8 cellular contexts compared by ENCODE assay signal in genomic region chr14:73754911-73755360, GRCh38. TPM values are rescaled to one million over a fixed set of nuclear protein-coding genes. Genes with fewer than 3 reads are reported as not detected.
DNase-seq lines count a peak whose midpoint lies in the region; ATAC-seq and TF ChIP-seq lines count a peak whose summit lies in the region.

No MANE protein-coding gene starts in this region.

- no peaks in the 10 kb centered on the region for H3K9me3 ChIP-seq in CD8-positive, alpha-beta memory T cell (ENCODE audit: low read length)
- no peaks in the 10 kb centered on the region for H3K9me3 ChIP-seq in Panc1 (ENCODE audit: control insufficient read depth, insufficient read depth, low read depth, low read length)

- no peak for ATAC-seq in Panc1
- ATAC-seq in GM18498 (IDR thresholded peaks at IDR 0.05; ENCODE audit: unreplicated experiment): no peak

- peaks cover 0 to 13% (median 0%) of the 10 kb centered on the region in 3 donors for H3K36me3 Mint-ChIP-seq in CD8-positive, alpha-beta memory T cell
- no peaks in the 10 kb centered on the region for H3K36me3 Mint-ChIP-seq in nephron (ENCODE audit: low read depth)

- TF ChIP-seq CTCF in Panc1 (IDR thresholded peaks at IDR 0.05) (no peak), nephron (IDR thresholded peaks at IDR 0.05; ENCODE audit: unreplicated experiment in 3 of 3) (no peak)

- H3K27ac Mint-ChIP-seq in CD8-positive, alpha-beta memory T cell: peak overlapping the region; percentile 94 to 100 (median 98)
- H3K27ac Mint-ChIP-seq in nephron: peak overlapping the region; percentile 85 to 96 (median 93)

- in situ Hi-C loops in Panc1 (cut with HindIII; ENCODE audit: low pct_unique_long_range_greater_than_20kb, low sequenced_read_pairs): no loop called here

- H3K4me3 Mint-ChIP-seq in CD8-positive, alpha-beta memory T cell: peak overlapping the region; percentile 85 to 97 (median 90)
- H3K4me3 Mint-ChIP-seq in nephron: peak overlapping the region; percentile 58 to 91 (median 67)

- CTCF ChIA-PET in CD8-positive, alpha-beta memory T cell (lab: Charles Lee): interaction anchor here (0.9 to 14.9 kb wide), 10 partner anchors 10 to 132 kb away, joined by 3 to 358 read pairs (median 4); partner anchors contain the start of genes PTGR2 and ZNF410
- CTCF ChIA-PET in Panc1 (lab: Charles Lee): no interaction called here

- peaks cover 0 to 5% of the 10 kb centered on the region in 2 donors for H3K27me3 Mint-ChIP-seq in CD8-positive, alpha-beta memory T cell
- no peaks in the 10 kb centered on the region for H3K27me3 Mint-ChIP-seq in nephron (ENCODE audit: low read depth)

- POLR2A ChIA-PET in CD8-positive, alpha-beta memory T cell (lab: Charles Lee): interaction anchor here (1.5 to 6.0 kb wide), 5 partner anchors 12 to 31 kb away, joined by 4 to 62 read pairs (median 8); no protein-coding TSS in a partner anchor
- POLR2A ChIA-PET in Panc1 (lab: Charles Lee): interaction anchor here (0.6 to 1.3 kb wide), 4 partner anchors 10 to 113 kb away, joined by 3 to 5 read pairs (median 4); no protein-coding TSS in a partner anchor

- H3K4me1 ChIP-seq in CD8-positive, alpha-beta memory T cell (ENCODE audit: insufficient read depth, low read length): peaks cover 86% of the 10 kb centered on the region
- H3K4me1 ChIP-seq in Panc1 (ENCODE audit: control insufficient read depth, insufficient read depth, low read length): peaks cover 79% of the 10 kb centered on the region

- H3K4me1 Mint-ChIP-seq in CD8-positive, alpha-beta memory T cell: peaks cover 84 to 88% (median 86%) of the 10 kb centered on the region in 3 donors
- peaks cover 80% of the 10 kb centered on the region for H3K4me1 Mint-ChIP-seq in nephron

- no peaks in the 10 kb centered on the region for H3K36me3 ChIP-seq in CD8-positive, alpha-beta memory T cell (ENCODE audit: insufficient read depth, low read length)
- H3K36me3 ChIP-seq in Panc1 (ENCODE audit: control insufficient read depth, insufficient read depth, low read length): no peaks in the 10 kb centered on the region

- no peak for DNase-seq in CD8-positive, alpha-beta memory T cell
- DNase-seq in Panc1 (ENCODE audit: low read depth, low spot score) (no peak), epithelial cell of prostate (ENCODE audit: low read depth, low spot score) (no peak), NCI-H345 (lab: John Stamatoyannopoulos, UW) (no peak), A172 (ENCODE audit: low spot score) (no peak), NCI-H526 treated with DMSO at 0.1 percent for 48 hours (lab: John Stamatoyannopoulos, UW) (no peak)

- intact Hi-C loops in Panc1 (cut with micrococcal nuclease; ENCODE audit: unreplicated experiment): no loop called here

- no peaks in the 10 kb centered on the region for H3K9me3 Mint-ChIP-seq in CD8-positive, alpha-beta memory T cell
- H3K9me3 Mint-ChIP-seq in nephron: no peaks in the 10 kb centered on the region

- peak overlapping the region; percentile 42 for H3K4me3 ChIP-seq in CD8-positive, alpha-beta memory T cell (ENCODE audit: low read length)
- H3K4me3 ChIP-seq in Panc1 (ENCODE audit: low read depth in 2 of 2, low read length in 2 of 2): peak overlapping the region; percentile 16 to 85; a peak in 3 of 4 replicates

- no peaks in the 10 kb centered on the region for H3K27me3 ChIP-seq in CD8-positive, alpha-beta memory T cell (ENCODE audit: insufficient read depth, low read length, poor library complexity, severe bottlenecking)
- no peaks in the 10 kb centered on the region for H3K27me3 ChIP-seq in Panc1 (ENCODE audit: control insufficient read depth, insufficient read depth, low read length)

- H3K27ac ChIP-seq in CD8-positive, alpha-beta memory T cell (ENCODE audit: low read depth, low read length): peak overlapping the region; percentile 65
- H3K27ac ChIP-seq in Panc1 (ENCODE audit: low read length) (peak overlapping the region; percentile 97), epithelial cell of prostate (peak overlapping the region; percentile 89)

- no TSS peak for BruUV-seq in Panc1 (replicated peaks; lab: Mats Ljungman, UMichigan)

RNA-seq across cellular contexts. Expression of gene PNMA1, which starts 40.8 kb away (rescaled TPM):
- 10 to 100 TPM; 56.8 to 61.0 TPM for total RNA-seq in CD8-positive, alpha-beta memory T cell
- polyA plus RNA-seq in CD8-positive, alpha-beta memory T cell: 43.7 TPM
- 49.7 TPM for total RNA-seq in Panc1 (2021; ENCODE audit: unreplicated experiment)
- polyA plus RNA-seq in Panc1 (2012; ENCODE audit: insufficient read length): 45.4 TPM
- total RNA-seq in A172 (2014; rRNA removed; shearing (Covaris generic)): 35.1 and 36.0 TPM in 2 replicates
